Comparison of ENCODE assay signal across 8 cellular contexts in genomic region chr7:45921699-45922519, GRCh38. TPM values are rescaled to one million over a fixed set of nuclear protein-coding genes. Genes with fewer than 3 reads are reported as not detected.
DNase-seq lines count a peak whose midpoint lies in the region; ATAC-seq and TF ChIP-seq lines count a peak whose summit lies in the region.

No MANE protein-coding gene starts in this region.

- H3K4me3 ChIP-seq in BLaER1 treated with 17β-estradiol and CSF1 and Interleukin-3, amounts not matched to agents 10 nM and 100 nM: peak overlapping the region in 8 of 10 experiments; percentile 54 to 68 (median 60); a peak in 6 of 20 replicates
- peak overlapping the region; percentile 21 to 53 for H3K4me3 ChIP-seq in mucosa of rectum (ENCODE audit: low read length in 2 of 2)

- H3K27me3 ChIP-seq in BLaER1 treated with 17β-estradiol and CSF1 and Interleukin-3, amounts not matched to agents 10 nM and 100 nM: peaks cover 56 to 66% (median 59%) of the 10 kb centered on the region in 11 experiments
- peaks cover 43 to 44% of the 10 kb centered on the region in 2 donors for H3K27me3 ChIP-seq in mucosa of rectum (ENCODE audit: control insufficient read depth in 2 of 2, insufficient read depth in 2 of 2, low read length in 2 of 2)

- H3K27ac ChIP-seq in BLaER1 treated with 17β-estradiol and CSF1 and Interleukin-3, amounts not matched to agents 10 nM and 100 nM: no peak overlapping the region
- H3K27ac ChIP-seq in mucosa of rectum (ENCODE audit: low read depth in 2 of 2, low read length in 2 of 2): peak overlapping the region; percentile 4 to 22

- H3K36me3 ChIP-seq in BLaER1 treated with 17β-estradiol and CSF1 and Interleukin-3, amounts not matched to agents 10 nM and 100 nM: no peaks in the 10 kb centered on the region
- no peaks in the 10 kb centered on the region for H3K36me3 ChIP-seq in mucosa of rectum (ENCODE audit: control insufficient read depth in 2 of 2, insufficient read depth in 2 of 2, low read length in 2 of 2)

- H3K9me3 ChIP-seq in BLaER1 treated with 17β-estradiol and CSF1 and Interleukin-3, amounts not matched to agents 10 nM and 100 nM (replicated peaks in 1 of 11): peaks cover 0 to 10% (median 4%) of the 10 kb centered on the region in 11 experiments; a peak in 7 of 22 replicates
- no peaks in the 10 kb centered on the region for H3K9me3 ChIP-seq in mucosa of rectum (ENCODE audit: control insufficient read depth in 2 of 2, low read length in 2 of 2)

- peak; percentile 91 for DNase-seq in H4 (ENCODE audit: low spot score)
- peak; percentile 56 for DNase-seq in epidermal melanocyte (ENCODE audit: insufficient read length, low spot score)
- DNase-seq in NCI-H128 (lab: John Stamatoyannopoulos, UW; ENCODE audit: unreplicated experiment): no peak
- DNase-seq in central memory CD4-positive, alpha-beta T cell: no peak

- no peak overlapping the region for H3K9ac ChIP-seq in BLaER1 treated with 17β-estradiol and CSF1 and Interleukin-3, amounts not matched to agents 10 nM and 100 nM
- H3K9ac ChIP-seq in mucosa of rectum (ENCODE audit: low read depth in 1 of 2, low read length in 2 of 2): no peak overlapping the region

- ATAC-seq in SK-N-SH treated with all-trans-retinoic acid at 6 μM for 48 hours (peak; percentile 44), GM21717 (IDR thresholded peaks at IDR 0.05; ENCODE audit: unreplicated experiment) (no peak)

- H3K4me1 ChIP-seq in BLaER1 treated with 17β-estradiol and CSF1 and Interleukin-3, amounts not matched to agents 10 nM and 100 nM: peaks cover 19 to 27% (median 22%) of the 10 kb centered on the region in 10 experiments
- H3K4me1 ChIP-seq in mucosa of rectum (ENCODE audit: control insufficient read depth in 2 of 2, insufficient read depth in 2 of 2, low read length in 2 of 2): peaks cover 0 to 2% of the 10 kb centered on the region in 2 donors

- H4K20me1 ChIP-seq in BLaER1 treated with 17β-estradiol and CSF1 and Interleukin-3, amounts not matched to agents 10 nM and 100 nM: peaks cover 0 to 17% (median 0%) of the 10 kb centered on the region in 11 experiments; a peak in 6 of 22 replicates

- H3K4me2 ChIP-seq in BLaER1 treated with 17β-estradiol and CSF1 and Interleukin-3, amounts not matched to agents 10 nM and 100 nM: peak overlapping the region; percentile 33 to 93 (median 91); a peak in 21 of 22 replicates

TF ChIP-seq in SK-N-SH treated with all-trans-retinoic acid at 6 μM for 48 hours, 23 proteins besides CTCF, POLR2A, EP300 and RAD21:
- TF ChIP-seq, protein P1, sequence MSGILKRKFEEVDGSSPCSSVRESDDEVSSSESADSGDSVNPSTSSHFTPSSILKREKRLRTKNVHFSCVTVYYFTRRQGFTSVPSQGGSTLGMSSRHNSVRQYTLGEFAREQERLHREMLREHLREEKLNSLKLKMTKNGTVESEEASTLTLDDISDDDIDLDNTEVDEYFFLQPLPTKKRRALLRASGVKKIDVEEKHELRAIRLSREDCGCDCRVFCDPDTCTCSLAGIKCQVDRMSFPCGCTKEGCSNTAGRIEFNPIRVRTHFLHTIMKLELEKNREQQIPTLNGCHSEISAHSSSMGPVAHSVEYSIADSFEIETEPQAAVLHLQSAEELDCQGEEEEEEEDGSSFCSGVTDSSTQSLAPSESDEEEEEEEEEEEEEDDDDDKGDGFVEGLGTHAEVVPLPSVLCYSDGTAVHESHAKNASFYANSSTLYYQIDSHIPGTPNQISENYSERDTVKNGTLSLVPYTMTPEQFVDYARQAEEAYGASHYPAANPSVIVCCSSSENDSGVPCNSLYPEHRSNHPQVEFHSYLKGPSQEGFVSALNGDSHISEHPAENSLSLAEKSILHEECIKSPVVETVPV (CRISPR knock-in tag; IDR thresholded peaks at IDR 0.05): 0 out of 2 replicates have a peak, but pooled peaks have one; percentile 36
- 0 out of 2 replicates have a peak, but pooled peaks have one; percentile 8 for TF ChIP-seq TOX (CRISPR knock-in tag; IDR thresholded peaks at IDR 0.05; ENCODE audit: borderline replicate concordance)
- no peak for TF ChIP-seq ESRRG (CRISPR knock-in tag; IDR thresholded peaks at IDR 0.05)
- TF ChIP-seq OSR1 (CRISPR knock-in tag; IDR thresholded peaks at IDR 0.05): no peak
- TF ChIP-seq TSHZ2 (CRISPR knock-in tag; IDR thresholded peaks at IDR 0.05): no peak
- no peak for TF ChIP-seq RARB (CRISPR knock-in tag; IDR thresholded peaks at IDR 0.05)
- TF ChIP-seq, protein P2, sequence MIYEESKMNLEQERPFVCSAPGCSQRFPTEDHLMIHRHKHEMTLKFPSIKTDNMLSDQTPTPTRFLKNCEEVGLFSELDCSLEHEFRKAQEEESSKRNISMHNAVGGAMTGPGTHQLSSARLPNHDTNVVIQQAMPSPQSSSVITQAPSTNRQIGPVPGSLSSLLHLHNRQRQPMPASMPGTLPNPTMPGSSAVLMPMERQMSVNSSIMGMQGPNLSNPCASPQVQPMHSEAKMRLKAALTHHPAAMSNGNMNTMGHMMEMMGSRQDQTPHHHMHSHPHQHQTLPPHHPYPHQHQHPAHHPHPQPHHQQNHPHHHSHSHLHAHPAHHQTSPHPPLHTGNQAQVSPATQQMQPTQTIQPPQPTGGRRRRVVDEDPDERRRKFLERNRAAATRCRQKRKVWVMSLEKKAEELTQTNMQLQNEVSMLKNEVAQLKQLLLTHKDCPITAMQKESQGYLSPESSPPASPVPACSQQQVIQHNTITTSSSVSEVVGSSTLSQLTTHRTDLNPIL (CRISPR knock-in tag; IDR thresholded peaks at IDR 0.05; ENCODE audit: low read depth): no peak

RNA-seq across cellular contexts. Expression of gene IGFBP3, which starts 0.8 kb away (rescaled TPM):
- total RNA-seq in H4 (2014; rRNA removed; shearing (Covaris generic)): 1,960 and 2,130 TPM in 2 replicates

RNA-seq across cellular contexts. Expression of gene IGFBP1, which starts 33.6 kb away (rescaled TPM):
- not detected in 2 replicates for total RNA-seq in H4 (2014; rRNA removed; shearing (Covaris generic))

RNA-seq across cellular contexts. Expression of gene CCDC201, which starts 49.0 kb away (rescaled TPM):
- total RNA-seq in H4 (2014; rRNA removed; shearing (Covaris generic)): 0.08 and 0.10 TPM in 2 replicates

Comparison
In these comparisons a context has a peak if more than half of its experiments do, and no peak if none do; other contexts are left out.
1. H3K27ac ChIP-seq: peak in mucosa of rectum (2 of 2); none in BLaER1 treated with 17β-estradiol and CSF1 and Interleukin-3, amounts not matched to agents 10 nM and 100 nM (0 of 11).
2. DNase-seq: peak in H4 (single experiment) and epidermal melanocyte (single experiment); none in NCI-H128 (single experiment) and central memory CD4-positive, alpha-beta T cell (single experiment).